In genomic region chr2:164976301-164976700, GRCh38 we compare ENCODE assay signal across 15 cellular contexts. TPM values are rescaled to one million over a fixed set of nuclear protein-coding genes. Genes with fewer than 3 reads are reported as not detected.
A peak's percentile ranks its signal among the peaks of the same experiment; 100 is the strongest.
DNase-seq lines count a peak whose midpoint lies in the region; ATAC-seq and TF ChIP-seq lines count a peak whose summit lies in the region.
"Had no signal": no experiment of that assay in that cellular context is flagged by ENCODE, and none has a peak within 500 bp of the region (broad histone marks: within the 10 kb centered on the region; RNA-seq: fewer than 3 reads in every experiment).

No MANE protein-coding gene starts in this region.

- no peak for TF ChIP-seq CTCF in right atrium auricular region (IDR thresholded peaks at IDR 0.05)
- no peak for TF ChIP-seq CTCF in upper lobe of left lung (IDR thresholded peaks at IDR 0.05)

- H3K27me3 ChIP-seq in right atrium auricular region: no peaks in the 10 kb centered on the region
- H3K27me3 ChIP-seq in upper lobe of left lung: no peaks in the 10 kb centered on the region

- TF ChIP-seq EP300 in upper lobe of left lung (IDR thresholded peaks at IDR 0.05): no peak

- ATAC-seq in Right ventricle myocardium superior (ENCODE audit: poor library complexity): peak; percentile 29
- ATAC-seq in HG03135 (IDR thresholded peaks at IDR 0.05; ENCODE audit: unreplicated experiment): no peak
- no peak for ATAC-seq in HG03460 (IDR thresholded peaks at IDR 0.05; ENCODE audit: unreplicated experiment)
- ATAC-seq in upper lobe of left lung (ENCODE audit: low FRiP score in 2 of 2): no peak
- ATAC-seq: Right ventricle myocardium inferior had no signal

- H3K36me3 ChIP-seq in right atrium auricular region (no peaks in the 10 kb centered on the region), upper lobe of left lung (no peaks in the 10 kb centered on the region)

- H3K4me3 ChIP-seq in right atrium auricular region (no peak overlapping the region), upper lobe of left lung (no peak overlapping the region)

- WGBS in upper lobe of left lung, 2 donors: 81 to 85% methylated on average over 3 of the region's 3 CpGs

- H3K9me3 ChIP-seq in right atrium auricular region: no peaks in the 10 kb centered on the region
- no peaks in the 10 kb centered on the region for H3K9me3 ChIP-seq in upper lobe of left lung

- H3K27ac ChIP-seq in right atrium auricular region (no peak overlapping the region), upper lobe of left lung (no peak overlapping the region)
- H3K27ac ChIP-seq: 22Rv1 had no signal

- intact Hi-C loops in Right ventricle myocardium superior (cut with DNase I): no loop called here

- no peaks in the 10 kb centered on the region for H3K4me1 ChIP-seq in right atrium auricular region
- H3K4me1 ChIP-seq in upper lobe of left lung: no peaks in the 10 kb centered on the region

- TF ChIP-seq POLR2A in upper lobe of left lung (IDR thresholded peaks at IDR 0.05): no peak

- DNase-seq in Right ventricle myocardium superior (no peak), right atrium auricular region (ENCODE audit: low spot score) (no peak), amniotic epithelial cell (ENCODE audit: low read depth) (peak; percentile 49), iris pigment epithelial cell (ENCODE audit: low read depth) (peak; percentile 33), occipital lobe (lab: John Stamatoyannopoulos, UW) (no peak), upper lobe of left lung (no peak)
- DNase-seq: COR-L47, DMS153, MM.1S, NCI-H1105, NCI-H187 had no signal

RNA-seq across cellular contexts. Expression of gene SLC38A11, which starts 21.0 kb away (rescaled TPM):
- total RNA-seq in Right ventricle myocardium superior: 0.48 TPM
- under 1 TPM in 1 of 2 donors, not detected in 1; 0.74 TPM for total RNA-seq in right atrium auricular region
- 5.0 TPM for total RNA-seq in occipital lobe
- under 1 TPM in 4 of 6 donors, not detected in 2; 0.17 to 0.40 (median 0.30) TPM for total RNA-seq in upper lobe of left lung

Comparison
In these comparisons a context has a peak if more than half of its experiments do, and no peak if none do; other contexts are left out.
1. DNase-seq: peak in amniotic epithelial cell (single experiment) and iris pigment epithelial cell (single experiment); none in Right ventricle myocardium superior (single experiment), right atrium auricular region (single experiment), occipital lobe (single experiment) and upper lobe of left lung (0 of 2).